2 cellular contexts compared by ENCODE assay signal in the genomic region with DNA sequence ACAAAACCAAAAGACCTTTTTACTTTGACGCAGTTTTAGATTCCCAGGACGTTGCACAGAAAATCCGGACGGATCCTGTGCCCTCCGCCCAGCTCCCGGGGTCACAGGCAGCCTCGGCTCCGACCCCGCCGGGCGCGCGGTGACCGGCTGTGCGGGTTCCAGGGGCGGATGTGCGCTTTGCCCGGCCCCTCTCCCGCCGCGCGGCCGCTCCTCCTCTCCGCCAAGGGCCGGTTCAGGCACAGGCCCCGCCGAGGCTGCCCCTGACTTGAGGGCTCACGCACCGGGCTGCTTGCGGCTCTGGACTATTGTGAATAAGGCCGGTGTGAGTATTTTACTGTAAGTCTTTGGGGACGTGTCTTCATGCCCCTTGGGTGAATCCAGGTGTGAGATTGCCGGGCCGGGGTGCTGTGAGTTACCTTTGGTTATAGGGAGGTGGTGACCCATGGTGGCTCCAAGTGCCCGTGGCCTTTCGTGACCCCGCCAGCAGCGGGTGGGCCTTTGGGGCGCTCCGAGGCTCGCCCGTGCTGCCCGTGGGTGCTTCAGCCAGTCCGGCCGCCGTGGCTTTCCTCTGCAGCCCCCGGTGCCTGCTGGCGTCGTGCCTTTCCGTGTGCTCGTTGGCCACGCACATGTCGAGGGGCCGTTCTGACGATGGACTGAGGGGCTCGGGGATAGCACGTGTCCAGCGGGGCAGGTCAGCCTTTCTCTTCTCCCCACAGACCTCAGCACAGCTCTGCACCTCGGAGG.
TF ChIP-seq lines count a peak whose summit lies in the region.

No MANE protein-coding gene starts in this region.

TF ChIP-seq in K562, 482 proteins besides CTCF, POLR2A, EP300 and RAD21:
- no peak for TF ChIP-seq OTX1 (CRISPR knock-in tag; IDR thresholded peaks at IDR 0.05)
- TF ChIP-seq ZSCAN29 (IDR thresholded peaks at IDR 0.05), result no peak
- no peak for TF ChIP-seq SP1 (CRISPR knock-in tag; IDR thresholded peaks at IDR 0.05)
- no peak for TF ChIP-seq HMGN3 (IDR thresholded peaks at IDR 0.05; ENCODE audit: borderline replicate concordance, extremely low read depth, insufficient read length, low read depth, low read length)
- peak; percentile 49 for TF ChIP-seq ZBTB33 (CRISPR knock-in tag; IDR thresholded peaks at IDR 0.05)
- no peak for TF ChIP-seq NUFIP1 (IDR thresholded peaks at IDR 0.05; ENCODE audit: partially characterized antibody)
- no peak for TF ChIP-seq TEAD2 (tag; IDR thresholded peaks at IDR 0.05)
- no peak for TF ChIP-seq MEIS2 (IDR thresholded peaks at IDR 0.05; ENCODE audit: partially characterized antibody)
- no peak for TF ChIP-seq ZBTB34 (CRISPR knock-in tag; IDR thresholded peaks at IDR 0.05)
- TF ChIP-seq POLR3G (IDR thresholded peaks at IDR 0.05; ENCODE audit: extremely low read depth, insufficient read length, insufficient replicate concordance), result no peak
- no peak for TF ChIP-seq ZNF668 (CRISPR knock-in tag; IDR thresholded peaks at IDR 0.05)
- no peak for TF ChIP-seq ZBED1 (IDR thresholded peaks at IDR 0.05)
- TF ChIP-seq MEF2A (IDR thresholded peaks at IDR 0.05; ENCODE audit: control insufficient read depth, low read depth, low read length), result no peak
- TF ChIP-seq TGIF2 (CRISPR knock-in tag; IDR thresholded peaks at IDR 0.05), result no peak
- no peak for TF ChIP-seq BRCA1 (IDR thresholded peaks at IDR 0.05)
- TF ChIP-seq BRCA1 (CRISPR knock-in tag; IDR thresholded peaks at IDR 0.05), result no peak
- TF ChIP-seq NRF1 (conservative IDR thresholded peaks at IDR 0.05 in 1 of 2, IDR thresholded peaks at IDR 0.05 in 1 of 2), result peak in 1 of 2 experiments; percentile 5

TF ChIP-seq in liver, 16 proteins besides CTCF, POLR2A, EP300 and RAD21:
- TF ChIP-seq, protein P1, sequence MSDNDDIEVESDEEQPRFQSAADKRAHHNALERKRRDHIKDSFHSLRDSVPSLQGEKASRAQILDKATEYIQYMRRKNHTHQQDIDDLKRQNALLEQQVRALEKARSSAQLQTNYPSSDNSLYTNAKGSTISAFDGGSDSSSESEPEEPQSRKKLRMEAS (IDR thresholded peaks at IDR 0.05), result no peak
- TF ChIP-seq REST (IDR thresholded peaks at IDR 0.05) (no peak), RXRA (IDR thresholded peaks at IDR 0.05) (no peak), YY1 (IDR thresholded peaks at IDR 0.05) (no peak), GABPA (IDR thresholded peaks at IDR 0.05 in 1 of 2, conservative IDR thresholded peaks at IDR 0.05 in 1 of 2) (peak in 1 of 2 donors; percentile 16), SP1 (IDR thresholded peaks at IDR 0.05) (no peak)
